ENCODE assay signal across 11 cellular contexts in genomic region chr6:33250731-33251130, GRCh38. TPM values are rescaled to one million over a fixed set of nuclear protein-coding genes. Genes with fewer than 3 reads are reported as not detected.
DNase-seq lines count a peak whose midpoint lies in the region; FAIRE-seq and TF ChIP-seq lines count a peak whose summit lies in the region.
"Had no signal": no experiment of that assay in that cellular context is flagged by ENCODE, and none has a peak within 500 bp of the region (broad histone marks: within the 10 kb centered on the region; RNA-seq: fewer than 3 reads in every experiment).

No MANE protein-coding gene starts in this region.

- H3K27ac Mint-ChIP-seq in CD14-positive monocyte (peak overlapping the region in 4 of 7 donors; percentile 91 to 96 (median 94)), nephron (no peak overlapping the region)

- no peaks in the 10 kb centered on the region for H3K79me2 ChIP-seq in KMS-11 (ENCODE audit: insufficient read depth, low read depth)

- no peaks in the 10 kb centered on the region for H4K20me1 ChIP-seq in KMS-11 (ENCODE audit: insufficient read depth)

- peaks cover 9% of the 10 kb centered on the region for H3K4me1 ChIP-seq in KMS-11 (ENCODE audit: low read depth, poor library complexity, severe bottlenecking)
- H3K4me1 ChIP-seq in adrenal gland (replicated peaks in 1 of 2), result peaks cover 20 to 23% of the 10 kb centered on the region in 2 donors

- no peak for TF ChIP-seq CTCF in CD14-positive monocyte (IDR thresholded peaks at IDR 0.05)
- no peak for TF ChIP-seq CTCF in KMS-11 (conservative IDR thresholded peaks at IDR 0.05; ENCODE audit: low read depth, low read length)
- no peak for TF ChIP-seq CTCF in adrenal gland (IDR thresholded peaks at IDR 0.05)
- no peak for TF ChIP-seq CTCF in nephron (IDR thresholded peaks at IDR 0.05; ENCODE audit: unreplicated experiment in 3 of 3)

- H3K27me3 Mint-ChIP-seq in CD14-positive monocyte (ENCODE audit: low read depth in 3 of 3) (peaks cover 7 to 9% (median 7%) of the 10 kb centered on the region in 3 donors), nephron (ENCODE audit: low read depth) (peaks cover 12% of the 10 kb centered on the region)

- no peak overlapping the region for H3K27ac ChIP-seq in KMS-11
- peak overlapping the region; percentile 83 to 96 (median 89) for H3K27ac ChIP-seq in adrenal gland

- intact Hi-C loops in CD14-positive monocyte (cut with micrococcal nuclease), result no loop called here
- intact Hi-C loops in adrenal gland (cut with DNase I), result no loop called here

- 92 to 98% (median 95%) methylated on average over 13 of the region's 13 CpGs for WGBS in adrenal gland, 4 donors

- H3K9me3 Mint-ChIP-seq in CD14-positive monocyte, result no peaks in the 10 kb centered on the region
- no peaks in the 10 kb centered on the region for H3K9me3 Mint-ChIP-seq in nephron

- H3K4me2 ChIP-seq in KMS-11, result peak overlapping the region; percentile 61; the same call in 1 of the 2 replicates

- FAIRE-seq in H54 (lab: Jason Lieb, UNC), result no peak

- no peaks in the 10 kb centered on the region for H3K27me3 ChIP-seq in KMS-11 (ENCODE audit: insufficient read depth, low read depth)
- no peaks in the 10 kb centered on the region for H3K27me3 ChIP-seq in adrenal gland

- H3K9me3 ChIP-seq in adrenal gland (replicated peaks in 1 of 3), result no peaks in the 10 kb centered on the region

- no peak overlapping the region for H3K4me3 Mint-ChIP-seq in CD14-positive monocyte
- H3K4me3 Mint-ChIP-seq in nephron, result peak overlapping the region; percentile 88 to 94 (median 91)

- H3K9ac ChIP-seq in KMS-11, result no peak overlapping the region

- DNase-seq in CD14-positive monocyte (ENCODE audit: low spot score) (no peak), adrenal gland (peak in 1 of 7 donors; percentile 22), H54 (ENCODE audit: insufficient read length, low spot score) (no peak), NCI-H226 (no peak)
- DNase-seq in stimulated activated CD4-positive, alpha-beta T cell treated with anti-CD3 and anti-CD28 coated beads, Interleukin-4, amount 100 ng/mL, for 1 hour, result no peak
- DNase-seq in stimulated activated CD4-positive, alpha-beta T cell treated with anti-CD3 and anti-CD28 coated beads, Interleukin-4, amount 100 ng/mL, for 4 hours, result no peak
- DNase-seq: activated gamma-delta T cell; NCI-H69; stimulated activated CD4-positive, alpha-beta T cell treated with anti-CD3 and anti-CD28 coated beads, Interleukin-2, amount 100 ng/mL, for 48 hours had no signal

- H3K36me3 ChIP-seq in KMS-11 (ENCODE audit: insufficient read depth) (no peaks in the 10 kb centered on the region), adrenal gland (replicated peaks in 1 of 2) (no peaks in the 10 kb centered on the region)

- H3K4me1 Mint-ChIP-seq in CD14-positive monocyte (peaks cover 32% of the 10 kb centered on the region), nephron (peaks cover 24% of the 10 kb centered on the region)

- peaks cover 20 to 25% of the 10 kb centered on the region in 2 donors for H3K36me3 Mint-ChIP-seq in CD14-positive monocyte
- H3K36me3 Mint-ChIP-seq in nephron (ENCODE audit: low read depth), result peaks cover 27% of the 10 kb centered on the region

- no peak for TF ChIP-seq POLR2A in adrenal gland (IDR thresholded peaks at IDR 0.05)
- TF ChIP-seq POLR2A in H54 (IDR thresholded peaks at IDR 0.05; ENCODE audit: low read depth, low read length), result no peak

- H3K4me3 ChIP-seq in KMS-11 (IDR thresholded peaks at IDR 0.05; ENCODE audit: insufficient read depth, low read depth, low read length), result no peak overlapping the region
- no peak overlapping the region for H3K4me3 ChIP-seq in adrenal gland

- H2AFZ ChIP-seq in KMS-11 (ENCODE audit: low read depth), result no peak overlapping the region

RNA-seq across cellular contexts. Expression of gene VPS52, which starts 20.9 kb away (rescaled TPM):
- polyA plus RNA-seq in CD14-positive monocyte, result 10 to 100 TPM; 11.0 to 14.5 TPM
- total RNA-seq in adrenal gland, result 10 to 100 TPM; 21.9 to 87.0 (median 63.5) TPM
- polyA plus RNA-seq in adrenal gland, result 100 to 1,000 TPM in 2 of 3 donors, 10 to 100 TPM in 1; 59.9 to 115 (median 106) TPM

RNA-seq across cellular contexts. Expression of gene RPS18, which starts 21.1 kb away (rescaled TPM):
- polyA plus RNA-seq in CD14-positive monocyte (1,000 to 10,000 TPM; 2,430 to 2,894 TPM), adrenal gland (1,000 to 10,000 TPM; 1,797 to 8,448 (median 4,417) TPM)
- 1,000 to 10,000 TPM; 1,323 to 2,333 (median 2,032) TPM for total RNA-seq in adrenal gland

RNA-seq across cellular contexts. Expression of gene B3GALT4, which starts 26.2 kb away (rescaled TPM):
- 10 to 100 TPM; 28.5 to 32.2 TPM for polyA plus RNA-seq in CD14-positive monocyte
- 10 to 100 TPM in 7 of 8 donors, 1 to 10 TPM in 1; 8.5 to 23.7 (median 16.3) TPM for total RNA-seq in adrenal gland
- 10 to 100 TPM in 2 of 3 donors, 1 to 10 TPM in 1; 2.6 to 11.4 (median 11.0) TPM for polyA plus RNA-seq in adrenal gland

RNA-seq across cellular contexts. Expression of gene WDR46, which starts 38.3 kb away (rescaled TPM):
- polyA plus RNA-seq in CD14-positive monocyte (10 to 100 TPM; 33.3 to 37.3 TPM), adrenal gland (100 to 1,000 TPM in 2 of 3 donors, 10 to 100 TPM in 1; 48.7 to 139 (median 104) TPM)
- total RNA-seq in adrenal gland, result 100 to 1,000 TPM in 1 of 8 donors, 10 to 100 TPM in 7; 44.0 to 117 (median 50.2) TPM

RNA-seq across cellular contexts. Expression of gene PFDN6, which starts 38.7 kb away (rescaled TPM):
- polyA plus RNA-seq in CD14-positive monocyte, result 10 to 100 TPM; 26.0 to 28.4 TPM
- 100 to 1,000 TPM in 1 of 8 donors, 10 to 100 TPM in 6, 1 to 10 TPM in 1; 6.8 to 137 (median 45.7) TPM for total RNA-seq in adrenal gland
- 100 to 1,000 TPM; 180 to 830 (median 713) TPM for polyA plus RNA-seq in adrenal gland

Comparison
In these comparisons a context has a peak if more than half of its experiments do, and no peak if none do; other contexts are left out.
1. H3K27ac Mint-ChIP-seq: peak in CD14-positive monocyte (4 of 7); none in nephron (0 of 3).
2. H3K4me3 Mint-ChIP-seq: peak in nephron (3 of 3); none in CD14-positive monocyte (0 of 2).